ENCODE assay signal across 20 cellular contexts in the genomic region with DNA sequence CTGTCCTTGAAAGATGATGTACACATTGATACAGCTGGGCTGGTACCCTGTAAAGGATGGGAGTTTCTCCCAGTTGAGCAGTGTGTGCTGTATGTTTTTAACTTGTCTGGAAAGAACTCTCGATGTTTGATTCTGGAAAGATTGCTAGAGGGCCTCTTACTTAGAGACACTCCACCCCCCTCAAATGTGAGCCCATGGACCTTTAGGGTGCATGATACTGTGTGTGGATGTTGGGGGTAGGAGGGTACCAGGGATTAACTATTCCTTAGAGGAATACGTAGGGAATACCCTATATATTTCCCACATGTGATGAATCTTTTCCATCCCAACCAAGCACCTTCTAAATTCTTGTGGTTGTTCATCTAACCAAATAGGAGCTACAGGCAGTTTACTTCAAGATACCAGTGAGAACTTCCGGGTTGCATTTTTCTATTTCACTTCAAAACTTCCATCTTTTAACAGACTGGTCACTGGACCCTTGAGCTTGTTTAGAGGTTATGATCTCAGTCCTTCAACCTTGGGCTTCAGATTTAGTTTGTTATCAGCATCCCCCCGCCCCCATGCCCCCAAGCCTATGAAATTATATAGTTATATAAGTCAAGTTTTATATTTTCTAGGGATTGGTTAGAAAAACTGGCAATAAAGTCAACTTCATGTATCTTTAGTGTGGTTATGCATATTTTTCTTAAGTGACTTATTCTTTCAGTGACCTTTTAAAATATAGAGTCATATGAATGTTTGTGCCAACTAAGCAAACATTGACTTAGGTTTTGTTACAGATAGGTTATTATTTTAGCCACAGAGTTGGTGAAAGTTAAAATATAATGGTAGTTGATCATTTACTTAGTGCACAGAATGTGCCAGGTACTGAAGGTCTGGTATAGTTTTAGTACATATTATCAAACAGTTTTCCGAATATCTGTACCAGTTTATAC. TPM values are rescaled to one million over a fixed set of nuclear protein-coding genes. Genes with fewer than 3 reads are reported as not detected.
A peak's percentile ranks its signal among the peaks of the same experiment; 100 is the strongest.
DNase-seq lines count a peak whose midpoint lies in the region; ATAC-seq, FAIRE-seq and TF ChIP-seq lines count a peak whose summit lies in the region.
"Had no signal": no experiment of that assay in that cellular context is flagged by ENCODE, and none has a peak within 500 bp of the region (broad histone marks: within the 10 kb centered on the region; RNA-seq: fewer than 3 reads in every experiment).

No MANE protein-coding gene starts in this region.

- no peaks in the 10 kb centered on the region for H3K9me3 Mint-ChIP-seq in MCF 10A (ENCODE audit: unreplicated experiment)
- no peaks in the 10 kb centered on the region for H3K9me3 Mint-ChIP-seq in activated T-helper 17 cell treated with anti-CD3 and anti-CD28 coated beads, Interleukin-2, amount 50 U/mL, for 72 hours
- H3K9me3 Mint-ChIP-seq: CD8-positive, alpha-beta memory T cell; naive B cell had no signal

- no peak overlapping the region for H2AFZ ChIP-seq in HepG2 (ENCODE audit: low read length)

- H3K27ac ChIP-seq in breast epithelium: peak overlapping the region in 1 of 2 donors; percentile 21
- peak overlapping the region; percentile 43 for H3K27ac ChIP-seq in HepG2 (ENCODE audit: extremely low read length, insufficient read depth, low read length)
- H3K27ac ChIP-seq: esophagus muscularis mucosa, lower lobe of right lung had no signal

- H3K27me3 ChIP-seq in breast epithelium: no peaks in the 10 kb centered on the region
- H3K27me3 ChIP-seq in HepG2 (ENCODE audit: control insufficient read depth in 1 of 2, insufficient read depth in 2 of 2, low read length in 2 of 2): no peaks in the 10 kb centered on the region
- H3K27me3 ChIP-seq: esophagus muscularis mucosa had no signal

- DNase-seq in MCF 10A (ENCODE audit: unreplicated experiment) (no peak), breast epithelium (ENCODE audit: low spot score in 2 of 2) (no peak), HepG2 (ENCODE audit: low spot score) (peak; percentile 66), SHP77 treated with DMSO at 0.1 percent for 48 hours (lab: John Stamatoyannopoulos, UW) (no peak), left ventricle myocardium superior (no peak), HCEC 1CT (no peak)
- DNase-seq in activated CD4-positive, alpha-beta T cell treated with anti-CD3 and anti-CD28 coated beads, Interleukin-2, amount 50 U/mL, for 4 hours: no peak
- DNase-seq: activated CD4-positive, CD25-positive, alpha-beta regulatory T cell; CD8-positive, alpha-beta memory T cell; Karpas-422; lower lobe of right lung; naive B cell; NCI-H2171; NCI-H748 treated with DMSO at 0.1 percent for 48 hours; OCI-M1; stimulated activated CD4-positive, alpha-beta T cell treated with anti-CD3 and anti-CD28 coated beads, Interleukin-4, amount 100 ng/mL, for 4 hours; T-helper 2 cell had no signal

- intact Hi-C loops in MCF 10A (cut with micrococcal nuclease) (no loop called here), breast epithelium (cut with DNase I; ENCODE audit: low total_unique reads) (no loop called here), HepG2 (cut with micrococcal nuclease; ENCODE audit: unreplicated experiment) (loop anchor here (2.0 kb wide), 1 partner anchor 18 kb away; a partner anchor contains a TSS), left ventricle myocardium superior (cut with micrococcal nuclease) (no loop called here)

- no peak for TF ChIP-seq RAD21 in HepG2 (CRISPR knock-in tag; IDR thresholded peaks at IDR 0.05)

- no peak for ATAC-seq in activated T-helper 17 cell treated with anti-CD3 and anti-CD28 coated beads, Interleukin-2, amount 50 U/mL, for 72 hours (replicated peaks)
- peak; percentile 82 for ATAC-seq in HepG2
- ATAC-seq in left ventricle myocardium superior: no peak
- ATAC-seq: lower lobe of right lung had no signal

- TF ChIP-seq POLR2A in breast epithelium (IDR thresholded peaks at IDR 0.05) (no peak), HepG2 (IDR thresholded peaks at IDR 0.05; ENCODE audit: insufficient read depth in 1 of 2, low read depth in 2 of 2, low read length in 2 of 2) (no peak)

- no peak overlapping the region for H3K4me3 Mint-ChIP-seq in MCF 10A (ENCODE audit: unreplicated experiment)
- H3K4me3 Mint-ChIP-seq in activated T-helper 17 cell treated with anti-CD3 and anti-CD28 coated beads, Interleukin-2, amount 50 U/mL, for 72 hours: peak overlapping the region; percentile 54
- H3K4me3 Mint-ChIP-seq: CD8-positive, alpha-beta memory T cell; naive B cell had no signal

- H3K9ac ChIP-seq in HepG2 (ENCODE audit: insufficient read depth, low read depth, low read length): no peak overlapping the region

- no peak overlapping the region for H3K4me3 ChIP-seq in breast epithelium
- peak overlapping the region in 2 of 3 experiments; percentile 35 to 38; a peak in 3 of 6 replicates for H3K4me3 ChIP-seq in HepG2 (replicated peaks in 1 of 3; ENCODE audit: insufficient read depth in 1 of 3, low read depth in 2 of 3, low read length in 3 of 3)
- H3K4me3 ChIP-seq: esophagus muscularis mucosa, lower lobe of right lung had no signal

- POLR2A ChIA-PET in MCF 10A (lab: Yijun Ruan, JAX): interaction anchor here (0.5 to 5.4 kb wide), 2 partner anchors 18 to 241 kb away, joined by 4 to 34 read pairs; a partner anchor contains a TSS
- POLR2A ChIA-PET in HepG2 (lab: Yijun Ruan, JAX): interaction anchor here (0.9 to 1.8 kb wide), 5 partner anchors 12 to 112 kb away, joined by 3 to 6 read pairs (median 4); a partner anchor contains a TSS

- H3K27me3 Mint-ChIP-seq in MCF 10A (ENCODE audit: insufficient read depth, unreplicated experiment): no peaks in the 10 kb centered on the region
- no peaks in the 10 kb centered on the region for H3K27me3 Mint-ChIP-seq in activated T-helper 17 cell treated with anti-CD3 and anti-CD28 coated beads, Interleukin-2, amount 50 U/mL, for 72 hours
- H3K27me3 Mint-ChIP-seq: CD8-positive, alpha-beta memory T cell; naive B cell; progenitor cell of endocrine pancreas had no signal

- TF ChIP-seq CTCF in MCF 10A (IDR thresholded peaks at IDR 0.05; ENCODE audit: unreplicated experiment): no peak
- no peak for TF ChIP-seq CTCF in breast epithelium (IDR thresholded peaks at IDR 0.05)
- no peak for TF ChIP-seq CTCF in HepG2 (CRISPR knock-in tag; IDR thresholded peaks at IDR 0.05)

- H3K9me3 ChIP-seq in breast epithelium (no peaks in the 10 kb centered on the region), HepG2 (ENCODE audit: low read length) (no peaks in the 10 kb centered on the region)
- H3K9me3 ChIP-seq: esophagus muscularis mucosa, lower lobe of right lung had no signal

- H4K20me1 ChIP-seq in HepG2 (ENCODE audit: insufficient read depth, low read length): peaks cover 9% of the 10 kb centered on the region; the same call in 1 of the 2 replicates

- in situ Hi-C loops in HepG2 (cut with HindIII; ENCODE audit: extremely low pct_ligation_motif_present, low pct_unique_long_range_greater_than_20kb): no loop called here

- H3K36me3 ChIP-seq in breast epithelium: no peaks in the 10 kb centered on the region
- no peaks in the 10 kb centered on the region for H3K36me3 ChIP-seq in HepG2 (replicated peaks in 1 of 2; ENCODE audit: control insufficient read depth in 1 of 2, insufficient read depth in 2 of 2, low read length in 2 of 2)
- H3K36me3 ChIP-seq: esophagus muscularis mucosa, lower lobe of right lung had no signal

- WGBS in HepG2 (ENCODE audit: low lambda C conversion rate): 13% methylated on average over 5 of the region's 5 CpGs

- peaks cover 66% of the 10 kb centered on the region for H3K79me2 ChIP-seq in HepG2 (ENCODE audit: insufficient read depth, low read length)

- H3K36me3 Mint-ChIP-seq in MCF 10A (ENCODE audit: insufficient read depth, unreplicated experiment): no peaks in the 10 kb centered on the region
- peaks cover 11% of the 10 kb centered on the region for H3K36me3 Mint-ChIP-seq in activated T-helper 17 cell treated with anti-CD3 and anti-CD28 coated beads, Interleukin-2, amount 50 U/mL, for 72 hours (ENCODE audit: low read depth)
- H3K36me3 Mint-ChIP-seq: naive B cell had no signal

- BruUV-seq in MCF 10A (replicated peaks; lab: Mats Ljungman, UMichigan) (no TSS peak), HepG2 (replicated peaks; lab: Mats Ljungman, UMichigan) (no TSS peak)

- peak overlapping the region; percentile 50 for H3K4me2 ChIP-seq in HepG2 (ENCODE audit: low read depth, low read length)

- CTCF ChIA-PET in MCF 10A (lab: Yijun Ruan, JAX): interaction anchor here (0.5 to 1.0 kb wide), 4 partner anchors 14 to 211 kb away, joined by 3 to 4 read pairs (median 3); no protein-coding TSS in a partner anchor
- CTCF ChIA-PET in HepG2 (lab: Yijun Ruan, JAX; ENCODE audit: low intra/inter-chr PET ratio, low total read pairs): no interaction called here

- TF ChIP-seq EP300 in HepG2 (IDR thresholded peaks at IDR 0.05; ENCODE audit: low read depth in 2 of 2, low read length in 2 of 2): no peak
- no peak for TF ChIP-seq EP300 in HepG2 (CRISPR knock-in tag; IDR thresholded peaks at IDR 0.05; ENCODE audit: borderline replicate concordance)

- peaks cover 39% of the 10 kb centered on the region for H3K4me1 Mint-ChIP-seq in MCF 10A (ENCODE audit: insufficient read depth, unreplicated experiment)
- H3K4me1 Mint-ChIP-seq in activated T-helper 17 cell treated with anti-CD3 and anti-CD28 coated beads, Interleukin-2, amount 50 U/mL, for 72 hours: peaks cover 39% of the 10 kb centered on the region

- H3K27ac Mint-ChIP-seq in MCF 10A (ENCODE audit: low read depth, unreplicated experiment): peak overlapping the region; percentile 9
- peak overlapping the region; percentile 80 for H3K27ac Mint-ChIP-seq in activated T-helper 17 cell treated with anti-CD3 and anti-CD28 coated beads, Interleukin-2, amount 50 U/mL, for 72 hours
- H3K27ac Mint-ChIP-seq: progenitor cell of endocrine pancreas had no signal

- peaks cover 0 to 5% of the 10 kb centered on the region in 2 donors for H3K4me1 ChIP-seq in breast epithelium
- H3K4me1 ChIP-seq in HepG2 (ENCODE audit: insufficient read depth, low read length): peaks cover 68% of the 10 kb centered on the region

- peak; percentile 32 for FAIRE-seq in HepG2 (lab: Jason Lieb, UNC)

RNA-seq across cellular contexts. Expression of a gene that starts 18.2 kb away (rescaled TPM):
- 24.2 and 24.7 TPM in 2 replicates for total RNA-seq in MCF 10A (2022)
- total RNA-seq in breast epithelium: 10 to 100 TPM; 33.4 to 75.8 (median 55.1) TPM
- total RNA-seq in activated T-helper 17 cell treated with anti-CD3 and anti-CD28 coated beads, Interleukin-2, amount 50 U/mL, for 72 hours: 10 to 100 TPM; 32.3 to 49.8 TPM
- 36.8 and 45.9 TPM in 2 replicates for total RNA-seq in HepG2 (2016; rRNA removed; fragmentation: Illumina TruSeq; extraction: Trizol)
- 17.9 and 21.2 TPM in 2 replicates for total RNA-seq in HepG2 (2016; cell fraction: cytosol; rRNA removed; fragmentation: Illumina TruSeq; extraction: Trizol; ENCODE audit: low read depth)
- total RNA-seq in HepG2 (2016; cell fraction: insoluble cytoplasmic fraction; rRNA removed; fragmentation: Illumina TruSeq; extraction: Trizol): 36.6 and 50.6 TPM in 2 replicates
- total RNA-seq in HepG2 (2016; cell fraction: membrane; rRNA removed; fragmentation: Illumina TruSeq; extraction: Trizol): 30.5 and 36.5 TPM in 2 replicates
- total RNA-seq in HepG2 (2016; cell fraction: nucleus; rRNA removed; fragmentation: Illumina TruSeq; extraction: Trizol): 27.4 and 31.1 TPM in 2 replicates
- 22.6 and 27.5 TPM in 2 replicates for polyA plus RNA-seq in HepG2 (2011; rRNA removed)
- polyA plus RNA-seq in HepG2 (2011; cell fraction: cytosol; rRNA removed): 12.5 and 16.4 TPM in 2 replicates
- 8.6 and 11.4 TPM in 2 replicates for polyA plus RNA-seq in HepG2 (2011; cell fraction: nucleus; rRNA removed)
- 19.6 and 29.6 TPM in 2 replicates for polyA plus RNA-seq in HepG2 (2012)
- polyA plus RNA-seq in HepG2 (2016; cell fraction: cytosol; fragmentation: Illumina TruSeq; extraction: Trizol; ENCODE audit: low read depth): 3.8 and 5.1 TPM in 2 replicates
- 41.1 and 41.2 TPM in 2 replicates for polyA plus RNA-seq in HepG2 (2016; cell fraction: insoluble cytoplasmic fraction; fragmentation: Illumina TruSeq; extraction: Trizol; ENCODE audit: low read depth)
- 11.6 and 13.1 TPM in 2 replicates for polyA plus RNA-seq in HepG2 (2016; cell fraction: membrane; fragmentation: Illumina TruSeq; extraction: Trizol; ENCODE audit: low read depth)
- 35.6 and 37.0 TPM in 2 replicates for polyA plus RNA-seq in HepG2 (2016; cell fraction: nucleus; fragmentation: Illumina TruSeq; extraction: Trizol; ENCODE audit: insufficient read depth, low read depth)
- 9.2 and 13.7 TPM in 2 replicates for polyA minus RNA-seq in HepG2 (2011; rRNA and poly(A)+ RNA removed; ENCODE audit: low replicate concordance)
- 16.5 and 19.2 TPM in 2 replicates for polyA minus RNA-seq in HepG2 (2011; cell fraction: cytosol; rRNA and poly(A)+ RNA removed)
- 36.2 and 39.9 TPM in 2 replicates for polyA minus RNA-seq in HepG2 (2011; cell fraction: nucleus; rRNA and poly(A)+ RNA removed)
- 13.0 TPM for total RNA-seq in left ventricle myocardium superior

Comparison
In these comparisons a context has a peak if more than half of its experiments do, and no peak if none do; other contexts are left out.
1. H3K4me3 ChIP-seq: peak in HepG2 (2 of 3); none in breast epithelium (0 of 3).